ENCODE assay signal across 9 cellular contexts in the genomic region with DNA sequence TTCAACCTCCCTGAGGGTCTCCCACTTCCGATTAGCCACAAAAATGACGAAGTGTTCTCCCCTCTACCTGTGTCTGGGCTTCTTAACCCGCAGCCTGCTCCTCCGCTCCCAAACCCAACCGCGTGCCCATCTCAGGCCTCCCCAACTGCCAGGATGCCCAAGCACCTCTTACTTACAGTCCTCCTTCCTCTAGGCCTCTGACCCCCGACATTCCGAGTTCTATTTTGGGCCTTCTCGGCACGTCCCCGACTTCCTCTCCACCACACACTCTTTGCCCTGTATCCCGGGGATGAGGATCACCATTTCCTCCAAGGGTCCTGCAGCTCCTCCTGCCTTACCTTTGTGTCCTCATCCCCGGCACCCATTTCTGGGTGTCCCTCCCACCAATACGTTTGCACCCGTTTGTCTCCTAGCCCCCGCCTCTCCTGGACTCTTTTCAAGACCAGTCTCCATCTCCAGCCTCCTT. TPM values are rescaled to one million over a fixed set of nuclear protein-coding genes. Genes with fewer than 3 reads are reported as not detected.
DNase-seq lines count a peak whose midpoint lies in the region; ATAC-seq and TF ChIP-seq lines count a peak whose summit lies in the region.
"Had no signal": no experiment of that assay in that cellular context is flagged by ENCODE, and none has a peak within 500 bp of the region (broad histone marks: within the 10 kb centered on the region; RNA-seq: fewer than 3 reads in every experiment).

No MANE protein-coding gene starts in this region.

- no peak for TF ChIP-seq EP300 in transverse colon (IDR thresholded peaks at IDR 0.05; ENCODE audit: low read depth)

- DNase-seq in ascending aorta (ENCODE audit: low spot score in 2 of 2) (no peak), lower lobe of right lung (no peak), transverse colon (peak; percentile 46), SHP77 treated with DMSO at 0.1 percent for 48 hours (lab: John Stamatoyannopoulos, UW) (no peak)

- H3K9ac ChIP-seq in HUES6 (ENCODE audit: low read length), result peak overlapping the region; percentile 98

- intact Hi-C loops in ascending aorta (cut with DNase I), result loop anchor here (1.0 to 10.0 kb wide), 7 partner anchors 13 to 443 kb away; a partner anchor contains a TSS
- intact Hi-C loops in lower lobe of right lung (cut with DNase I), result no loop called here
- intact Hi-C loops in transverse colon (cut with DNase I; ENCODE audit: low total_unique reads), result loop anchor here (2.0 kb wide), 1 partner anchor 13 kb away; a partner anchor contains a TSS

- H3K4me3 ChIP-seq in HUES6 (ENCODE audit: low read depth, low read length) (peak overlapping the region; percentile 92), ascending aorta (peak overlapping the region; percentile 84 to 99), lower lobe of right lung (peak overlapping the region; percentile 92), transverse colon (peak overlapping the region; percentile 65 to 97 (median 88))

- H3K36me3 ChIP-seq in HUES6 (ENCODE audit: control insufficient read depth, insufficient read depth, low read length) (peaks cover 52% of the 10 kb centered on the region), ascending aorta (peaks cover 45 to 46% of the 10 kb centered on the region in 2 donors), lower lobe of right lung (peaks cover 49% of the 10 kb centered on the region), transverse colon (peaks cover 2 to 30% (median 18%) of the 10 kb centered on the region in 4 donors)

- ATAC-seq in lower lobe of right lung (no peak), HG02588 (IDR thresholded peaks at IDR 0.05; ENCODE audit: unreplicated experiment) (no peak), GM21529 (IDR thresholded peaks at IDR 0.05; ENCODE audit: unreplicated experiment) (no peak)

- in situ Hi-C loops in transverse colon (cut with MboI; ENCODE audit: low pct_ligation_motif_present in 1 of 4, low pct_unique_long_range_greater_than_20kb in 1 of 4, low sequenced_read_pairs in 3 of 4), result no loop called here

- H3K27me3 ChIP-seq in HUES6 (ENCODE audit: control insufficient read depth, insufficient read depth, low read length), result no peaks in the 10 kb centered on the region
- H3K27me3 ChIP-seq in ascending aorta, result no peaks in the 10 kb centered on the region
- H3K27me3 ChIP-seq in lower lobe of right lung (ENCODE audit: low read depth), result no peaks in the 10 kb centered on the region
- no peaks in the 10 kb centered on the region for H3K27me3 ChIP-seq in transverse colon

- H3K9me3 ChIP-seq in HUES6 (ENCODE audit: control insufficient read depth, insufficient read depth, low read depth, low read length) (no peaks in the 10 kb centered on the region), ascending aorta (no peaks in the 10 kb centered on the region), lower lobe of right lung (no peaks in the 10 kb centered on the region), transverse colon (no peaks in the 10 kb centered on the region)

- 5% methylated on average over 11 to 16 of the region's 16 CpGs for WGBS in transverse colon (ENCODE audit: low coverage in 1 of 2), 2 donors

- TF ChIP-seq POLR2A in transverse colon (IDR thresholded peaks at IDR 0.05), result no peak

- TF ChIP-seq CTCF in C4-2B (conservative IDR thresholded peaks at IDR 0.05) (no peak), ascending aorta (IDR thresholded peaks at IDR 0.05) (no peak), lower lobe of right lung (IDR thresholded peaks at IDR 0.05) (no peak), transverse colon (IDR thresholded peaks at IDR 0.05) (no peak)

- H3K4me1 ChIP-seq in HUES6 (ENCODE audit: control insufficient read depth, insufficient read depth, low read length) (peaks cover 14% of the 10 kb centered on the region), ascending aorta (peaks cover 21 to 27% of the 10 kb centered on the region in 2 donors), lower lobe of right lung (peaks cover 55% of the 10 kb centered on the region), transverse colon (peaks cover 32 to 52% (median 42%) of the 10 kb centered on the region in 4 donors)

- peak overlapping the region; percentile 98 for H3K27ac ChIP-seq in C4-2B
- peak overlapping the region; percentile 92 for H3K27ac ChIP-seq in HUES6 (ENCODE audit: low read depth, low read length)
- H3K27ac ChIP-seq in ascending aorta, result peak overlapping the region; percentile 94 to 99
- peak overlapping the region; percentile 98 for H3K27ac ChIP-seq in lower lobe of right lung
- peak overlapping the region; percentile 97 to 100 (median 100) for H3K27ac ChIP-seq in transverse colon

RNA-seq across cellular contexts. Expression of a gene that starts 0.4 kb away (rescaled TPM):
- total RNA-seq in ascending aorta (45.0 TPM), lower lobe of right lung (52.8 TPM), transverse colon (100 to 1,000 TPM in 1 of 4 donors, 10 to 100 TPM in 3; 58.3 to 191 (median 81.2) TPM)

RNA-seq across cellular contexts. Expression of a gene that starts 1.9 kb away (rescaled TPM):
- total RNA-seq in ascending aorta, result 974 TPM
- 647 TPM for total RNA-seq in lower lobe of right lung
- total RNA-seq in transverse colon, result 1,000 to 10,000 TPM; 1,308 to 1,852 (median 1,703) TPM

RNA-seq across cellular contexts. Expression of a gene that starts 12.8 kb away (rescaled TPM):
- total RNA-seq in ascending aorta, result 92.8 TPM
- total RNA-seq in lower lobe of right lung, result 53.9 TPM
- 10 to 100 TPM; 15.2 to 34.4 (median 25.1) TPM for total RNA-seq in transverse colon

RNA-seq across cellular contexts. Expression of a gene that starts 19.8 kb away (rescaled TPM):
- total RNA-seq in ascending aorta (not detected), lower lobe of right lung (20.6 TPM), transverse colon (1 to 10 TPM in 2 of 4 donors, not detected in 2; 1.1 to 1.8 TPM)

RNA-seq across cellular contexts. Expression of a gene that starts 26.1 kb away (rescaled TPM):
- total RNA-seq in ascending aorta, result not detected
- 0.47 TPM for total RNA-seq in lower lobe of right lung
- total RNA-seq in transverse colon, result 10 to 100 TPM in 1 of 4 donors, 1 to 10 TPM in 1, under 1 TPM in 1, not detected in 1; 0.60 to 10.0 (median 1.6) TPM
- total RNA-seq: HT1080 had no signal
